In the genomic region with DNA sequence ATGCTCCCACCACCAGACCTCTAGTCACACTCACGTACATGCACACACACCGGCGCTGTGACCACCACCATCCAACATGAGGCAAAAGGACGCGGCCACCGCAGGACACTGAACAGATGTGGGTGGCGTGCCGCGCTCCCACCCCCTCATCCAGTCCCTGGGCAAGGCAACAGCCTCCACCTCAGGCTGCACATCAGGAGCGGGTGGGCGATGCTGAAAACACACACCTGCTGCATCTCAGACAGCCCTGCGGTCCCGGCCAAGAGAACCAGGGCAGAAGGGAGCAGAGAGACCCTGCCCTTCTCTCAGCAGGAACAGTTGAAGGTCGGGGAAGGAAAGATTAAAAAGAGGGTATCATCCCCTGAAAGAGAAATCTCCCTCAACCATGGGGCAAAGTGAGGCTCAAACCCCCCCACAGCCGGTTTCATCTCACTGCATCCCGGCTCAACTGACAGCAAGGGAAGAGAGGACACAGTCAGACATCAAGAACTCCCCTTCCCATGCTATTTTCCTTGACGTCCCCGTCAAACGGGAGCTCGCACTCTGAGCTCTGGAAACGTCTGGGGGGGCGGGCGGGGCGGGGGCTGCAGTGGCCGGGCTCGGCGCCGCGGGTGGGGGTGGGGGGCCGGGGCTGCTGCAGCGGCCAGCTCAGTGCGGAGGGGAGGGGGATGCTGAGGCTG, we compare ENCODE assay signal across 8 cellular contexts. TPM values are rescaled to one million over a fixed set of nuclear protein-coding genes. Genes with fewer than 3 reads are reported as not detected.
A peak's percentile ranks its signal among the peaks of the same experiment; 100 is the strongest.
DNase-seq lines count a peak whose midpoint lies in the region; ATAC-seq and TF ChIP-seq lines count a peak whose summit lies in the region.

No MANE protein-coding gene starts in this region.

- peak overlapping the region; percentile 80 for H3K4me3 Mint-ChIP-seq in activated T-cell treated with anti-CD3 and anti-CD28 coated beads, Interleukin-2, amount 50 U/mL, for 24 hours

- ATAC-seq in right lobe of liver: no peak
- ATAC-seq in thoracic aorta (ENCODE audit: insufficient number of reproducible peaks, low FRiP score, low read depth): no peak
- no peak for ATAC-seq in GM18511 (IDR thresholded peaks at IDR 0.05; ENCODE audit: unreplicated experiment)
- no peak for ATAC-seq in HG02798 (IDR thresholded peaks at IDR 0.05; ENCODE audit: poor library complexity, unreplicated experiment)

- H3K9me3 Mint-ChIP-seq in activated T-cell treated with anti-CD3 and anti-CD28 coated beads, Interleukin-2, amount 50 U/mL, for 24 hours: no peaks in the 10 kb centered on the region

- H3K27ac Mint-ChIP-seq in activated T-cell treated with anti-CD3 and anti-CD28 coated beads, Interleukin-2, amount 50 U/mL, for 24 hours: peak overlapping the region; percentile 83

- no peak for DNase-seq in activated T-cell treated with anti-CD3 and anti-CD28 coated beads, Interleukin-2, amount 50 U/mL, for 24 hours
- DNase-seq in activated T-cell treated with anti-CD3 and anti-CD28 coated beads for 4 hours: no peak
- DNase-seq in ascending aorta (ENCODE audit: low spot score in 2 of 2): no peak
- DNase-seq in right lobe of liver: no peak
- DNase-seq in thoracic aorta (ENCODE audit: low spot score): no peak
- no peak for DNase-seq in effector CD4-positive, alpha-beta T cell

- WGBS in right lobe of liver (ENCODE audit: insufficient coverage, low coverage, low lambda C conversion rate, missing lambda C conversion rate): 83% methylated on average over 10 of the region's 32 CpGs

- H3K27me3 Mint-ChIP-seq in activated T-cell treated with anti-CD3 and anti-CD28 coated beads, Interleukin-2, amount 50 U/mL, for 24 hours: no peaks in the 10 kb centered on the region

- H3K36me3 Mint-ChIP-seq in activated T-cell treated with anti-CD3 and anti-CD28 coated beads, Interleukin-2, amount 50 U/mL, for 24 hours (ENCODE audit: low read depth): peaks cover 45% of the 10 kb centered on the region

- H3K27me3 ChIP-seq in ascending aorta: no peaks in the 10 kb centered on the region
- H3K27me3 ChIP-seq in right lobe of liver: no peaks in the 10 kb centered on the region
- no peaks in the 10 kb centered on the region for H3K27me3 ChIP-seq in thoracic aorta (replicated peaks; ENCODE audit: insufficient read depth)

- TF ChIP-seq CTCF in ascending aorta (IDR thresholded peaks at IDR 0.05) (no peak), right lobe of liver (IDR thresholded peaks at IDR 0.05) (no peak), thoracic aorta (IDR thresholded peaks at IDR 0.05) (no peak)

- intact Hi-C loops in ascending aorta (cut with DNase I): loop anchor here (10.0 kb wide), 1 partner anchor 1241 kb away; a partner anchor contains a TSS
- intact Hi-C loops in right lobe of liver (cut with DNase I): no loop called here

- peaks cover 19 to 60% of the 10 kb centered on the region in 2 donors for H3K4me1 ChIP-seq in ascending aorta
- peaks cover 0 to 21% (median 0%) of the 10 kb centered on the region in 4 donors for H3K4me1 ChIP-seq in right lobe of liver
- peaks cover 34 to 88% of the 10 kb centered on the region in 2 donors for H3K4me1 ChIP-seq in thoracic aorta (ENCODE audit: control insufficient read depth in 1 of 2, low read depth in 2 of 2)

- H3K4me1 Mint-ChIP-seq in activated T-cell treated with anti-CD3 and anti-CD28 coated beads, Interleukin-2, amount 50 U/mL, for 24 hours (ENCODE audit: low read depth): peaks cover 77% of the 10 kb centered on the region

- H3K36me3 ChIP-seq in ascending aorta: peaks cover 6 to 20% of the 10 kb centered on the region in 2 donors
- H3K36me3 ChIP-seq in right lobe of liver: peaks cover 0 to 5% (median 0%) of the 10 kb centered on the region in 4 donors
- H3K36me3 ChIP-seq in thoracic aorta: peaks cover 20% of the 10 kb centered on the region

- no peaks in the 10 kb centered on the region for H3K9me3 ChIP-seq in ascending aorta
- H3K9me3 ChIP-seq in right lobe of liver: no peaks in the 10 kb centered on the region
- no peaks in the 10 kb centered on the region for H3K9me3 ChIP-seq in thoracic aorta

- peak overlapping the region; percentile 75 to 96 for H3K4me3 ChIP-seq in ascending aorta
- H3K4me3 ChIP-seq in right lobe of liver: peak overlapping the region; percentile 78 to 94 (median 78)
- peak overlapping the region; percentile 90 for H3K4me3 ChIP-seq in thoracic aorta

- TF ChIP-seq POLR2A in right lobe of liver (IDR thresholded peaks at IDR 0.05): no peak

- H3K27ac ChIP-seq in ascending aorta (peak overlapping the region; percentile 61 to 62), right lobe of liver (no peak overlapping the region), thoracic aorta (peak overlapping the region; percentile 73 to 90)

RNA-seq across cellular contexts. Expression of a gene that starts 1.1 kb away (rescaled TPM):
- total RNA-seq in ascending aorta (60.3 TPM), right lobe of liver (10 to 100 TPM in 2 of 6 experiments, 1 to 10 TPM in 4; 8.3 to 10.7 (median 9.4) TPM), thoracic aorta (100 to 1,000 TPM in 1 of 2 donors, 10 to 100 TPM in 1; 78.8 to 149 TPM)

RNA-seq across cellular contexts. Expression of a gene that starts 37.6 kb away (rescaled TPM):
- total RNA-seq in ascending aorta: 1.5 TPM
- 1 to 10 TPM in 2 of 6 experiments, under 1 TPM in 4; 0.24 to 4.3 (median 0.87) TPM for total RNA-seq in right lobe of liver
- total RNA-seq in thoracic aorta: 100 to 1,000 TPM in 1 of 2 donors, 1 to 10 TPM in 1; 8.1 to 100 TPM

Comparison
In these comparisons a context has a peak if more than half of its experiments do, and no peak if none do; other contexts are left out.
1. H3K27ac ChIP-seq: peak in ascending aorta (2 of 2) and thoracic aorta (2 of 2); none in right lobe of liver (0 of 3).
2. Peak in every context shown above with its lines, with median percentiles within 50 percentile points of each other: H3K4me3 ChIP-seq.